24 cellular contexts compared by ENCODE assay signal in genomic region chr16:84874553-84874952, GRCh38. TPM values are rescaled to one million over a fixed set of nuclear protein-coding genes. Genes with fewer than 3 reads are reported as not detected.
DNase-seq lines count a peak whose midpoint lies in the region; ATAC-seq and TF ChIP-seq lines count a peak whose summit lies in the region.
"Had no signal": no experiment of that assay in that cellular context is flagged by ENCODE, and none has a peak within 500 bp of the region (broad histone marks: within the 10 kb centered on the region; RNA-seq: fewer than 3 reads in every experiment).

No MANE protein-coding gene starts in this region.

- H3K27ac ChIP-seq in SK-N-SH (ENCODE audit: low read depth in 2 of 2, low read length in 1 of 2) (peak overlapping the region in 1 of 2 experiments; percentile 51; a peak in 2 of 4 replicates), neural progenitor cell (no peak overlapping the region), left lung (no peak overlapping the region)
- H3K27ac ChIP-seq: 22Rv1, C4-2B, SJCRH30 had no signal

- H3K9ac ChIP-seq in SK-N-SH (no peak overlapping the region), neural progenitor cell (no peak overlapping the region)

- H3K9me3 Mint-ChIP-seq in neural progenitor cell, result peaks cover 2% of the 10 kb centered on the region
- H3K9me3 Mint-ChIP-seq: CD8-positive, alpha-beta memory T cell; H9 had no signal

- no peak for TF ChIP-seq RAD21 in SK-N-SH (IDR thresholded peaks at IDR 0.05; ENCODE audit: low read length)

- H3K4me1 Mint-ChIP-seq in neural progenitor cell, result peaks cover 5% of the 10 kb centered on the region
- H3K4me1 Mint-ChIP-seq: CD8-positive, alpha-beta memory T cell had no signal

- no peaks in the 10 kb centered on the region for H3K27me3 ChIP-seq in SK-N-SH (ENCODE audit: insufficient read depth)
- no peaks in the 10 kb centered on the region for H3K27me3 ChIP-seq in neural progenitor cell
- H3K27me3 ChIP-seq in left lung, result no peaks in the 10 kb centered on the region
- H3K27me3 ChIP-seq: Peyer's patch, SJCRH30 had no signal

- no peak for TF ChIP-seq EP300 in SK-N-SH (IDR thresholded peaks at IDR 0.05; ENCODE audit: borderline replicate concordance in 1 of 2, low read depth in 1 of 2, low read length in 1 of 2)

- H3K4me2 ChIP-seq in SK-N-SH (peak overlapping the region; percentile 53), neural progenitor cell (no peak overlapping the region)

- H3K36me3 ChIP-seq in SK-N-SH (replicated peaks in 1 of 2; ENCODE audit: control insufficient read depth in 1 of 2, insufficient read depth in 2 of 2, low read length in 1 of 2), result no peaks in the 10 kb centered on the region
- H3K36me3 ChIP-seq in neural progenitor cell, result no peaks in the 10 kb centered on the region
- H3K36me3 ChIP-seq in left lung, result peaks cover 0 to 47% of the 10 kb centered on the region in 2 donors
- H3K36me3 ChIP-seq: SJCRH30 had no signal

- H3K27ac Mint-ChIP-seq in neural progenitor cell, result peak overlapping the region; percentile 22
- H3K27ac Mint-ChIP-seq: CD8-positive, alpha-beta memory T cell; H9 had no signal

- no peak overlapping the region for H3K4me3 Mint-ChIP-seq in neural progenitor cell
- H3K4me3 Mint-ChIP-seq: CD8-positive, alpha-beta memory T cell; H9 had no signal

- H3F3A ChIP-seq in SK-N-SH (replicated peaks; ENCODE audit: insufficient read depth) (peaks cover 6% of the 10 kb centered on the region), neural progenitor cell (ENCODE audit: low read depth) (peaks cover 3% of the 10 kb centered on the region)

- H3K36me3 Mint-ChIP-seq in neural progenitor cell, result peaks cover 2% of the 10 kb centered on the region
- H3K36me3 Mint-ChIP-seq: CD8-positive, alpha-beta memory T cell had no signal

- H3K9me3 ChIP-seq in SK-N-SH (no peaks in the 10 kb centered on the region), neural progenitor cell (ENCODE audit: low read depth) (no peaks in the 10 kb centered on the region), left lung (no peaks in the 10 kb centered on the region)
- H3K9me3 ChIP-seq: Peyer's patch, SJCRH30 had no signal

- CTCF ChIA-PET in SK-N-SH (lab: Yijun Ruan, JAX), result interaction anchor here (0.9 to 2.6 kb wide), 4 partner anchors 10 to 77 kb away, joined by 3 to 7 read pairs (median 4); no protein-coding TSS in a partner anchor

- TF ChIP-seq CTCF in SK-N-SH (IDR thresholded peaks at IDR 0.05) (no peak), neural progenitor cell (IDR thresholded peaks at IDR 0.05) (no peak), left lung (IDR thresholded peaks at IDR 0.05) (no peak)

- H3K9me2 ChIP-seq in SK-N-SH, result no peaks in the 10 kb centered on the region

- H4K20me1 ChIP-seq in SK-N-SH (ENCODE audit: insufficient read depth) (no peaks in the 10 kb centered on the region), neural progenitor cell (ENCODE audit: low read depth) (no peaks in the 10 kb centered on the region)

- no peak overlapping the region for H2AFZ ChIP-seq in SK-N-SH (ENCODE audit: low read depth)
- no peak overlapping the region for H2AFZ ChIP-seq in neural progenitor cell (replicated peaks)

- H3K27me3 Mint-ChIP-seq in neural progenitor cell (ENCODE audit: insufficient read depth, low read depth), result peaks cover 7% of the 10 kb centered on the region

- H3K4me3 ChIP-seq in SK-N-SH (ENCODE audit: low read depth in 2 of 2, low read length in 1 of 2) (no peak overlapping the region), neural progenitor cell (no peak overlapping the region), left lung (no peak overlapping the region)
- H3K4me3 ChIP-seq: Peyer's patch, SJCRH30 had no signal

- POLR2A ChIA-PET in SK-N-SH (lab: Yijun Ruan, JAX), result no interaction called here

- no peak for ATAC-seq in left ventricle myocardium superior
- ATAC-seq in left lung, result no peak

- DNase-seq in 8988T (peak; percentile 1), SK-N-SH (no peak), dedifferentiated amniotic fluid mesenchymal stem cell (ENCODE audit: extremely low spot score) (peak; percentile 58), neural progenitor cell (ENCODE audit: low spot score) (no peak), left ventricle myocardium superior (no peak), left lung (no peak), retina (no peak), DMS 273 treated with DMSO at 0.1 percent for 48 hours (lab: John Stamatoyannopoulos, UW) (no peak)
- DNase-seq: AML-193; Calu3; CD8-positive, alpha-beta memory T cell; GF-D8; H9; MV-4-11; NCI-H1105 treated with DMSO at 0.1 percent for 48 hours; NCI-H2029 treated with DMSO at 0.1 percent for 48 hours; NCI-H345; NCI-H524; NCI-H82; Peyer's patch; SJCRH30 had no signal

- peaks cover 0 to 11% of the 10 kb centered on the region in 2 experiments; a peak in 2 of 4 replicates for H3K4me1 ChIP-seq in SK-N-SH (ENCODE audit: control insufficient read depth in 1 of 2, insufficient read depth in 2 of 2, low read depth in 1 of 2, low read length in 1 of 2)
- H3K4me1 ChIP-seq in neural progenitor cell, result no peaks in the 10 kb centered on the region
- H3K4me1 ChIP-seq in left lung, result no peaks in the 10 kb centered on the region
- H3K4me1 ChIP-seq: Peyer's patch had no signal

- intact Hi-C loops in left ventricle myocardium superior (cut with micrococcal nuclease), result no loop called here
- intact Hi-C loops in left lung (cut with DNase I), result no loop called here

- 64% methylated on average over 5 of the region's 5 CpGs for WGBS in SK-N-SH (ENCODE audit: low lambda C conversion rate)

- H3K79me2 ChIP-seq in SK-N-SH (ENCODE audit: insufficient read depth) (no peaks in the 10 kb centered on the region), neural progenitor cell (ENCODE audit: low read depth) (no peaks in the 10 kb centered on the region)

TF ChIP-seq in SK-N-SH, 30 proteins besides CTCF, POLR2A, EP300 and RAD21:
- 0 out of 2 replicates have a peak, but pooled peaks have one; percentile 16 for TF ChIP-seq RXRA (IDR thresholded peaks at IDR 0.05; ENCODE audit: borderline replicate concordance, low read depth)
- TF ChIP-seq TEAD4 (IDR thresholded peaks at IDR 0.05; ENCODE audit: borderline replicate concordance, insufficient read depth), result 0 out of 2 replicates have a peak, but pooled peaks have one; percentile 38
- TF ChIP-seq FOSL2 (IDR thresholded peaks at IDR 0.05; ENCODE audit: borderline replicate concordance, low read depth), result peak; percentile 27; the same call in 1 of the 2 replicates
- no peak for TF ChIP-seq MEF2A (IDR thresholded peaks at IDR 0.05; ENCODE audit: borderline replicate concordance, low read depth)
- no peak for TF ChIP-seq YY1 (IDR thresholded peaks at IDR 0.05; ENCODE audit: low read depth)
- peak; percentile 22; the same call in 1 of the 2 replicates for TF ChIP-seq JUND (IDR thresholded peaks at IDR 0.05)
- peak; percentile 36; the same call in 1 of the 2 replicates for TF ChIP-seq TCF12 (IDR thresholded peaks at IDR 0.05)
TF ChIP-seq in SK-N-SH: peak in this region for 5.

RNA-seq across cellular contexts. Expression of gene CRISPLD2, which starts 54.8 kb away (rescaled TPM):
- 5.3 and 6.3 TPM in 2 replicates for polyA plus RNA-seq in SK-N-SH (2012; rRNA removed)
- polyA plus RNA-seq in SK-N-SH (2012; cell fraction: cytosol; rRNA removed), result 3.3 and 3.8 TPM in 2 replicates
- polyA plus RNA-seq in SK-N-SH (2012; cell fraction: nucleus; rRNA removed), result 4.4 and 4.5 TPM in 2 replicates
- total RNA-seq in neural progenitor cell (ENCODE audit: low replicate concordance), result 0.11 and 0.50 TPM in 2 replicates
- total RNA-seq in left ventricle myocardium superior, result 29.1 TPM
- 100 to 1,000 TPM in 1 of 2 donors, 10 to 100 TPM in 1; 86.6 to 106 TPM for total RNA-seq in left lung
- total RNA-seq: HT1080 had no signal

Comparison
In these comparisons a context has a peak if more than half of its experiments do, and no peak if none do; other contexts are left out.
1. DNase-seq: peak in 8988T (single experiment) and dedifferentiated amniotic fluid mesenchymal stem cell (single experiment); none in SK-N-SH (single experiment), neural progenitor cell (single experiment), left ventricle myocardium superior (single experiment), left lung (0 of 2), retina (single experiment) and DMS 273 treated with DMSO at 0.1 percent for 48 hours (single experiment).
2. RNA of gene CRISPLD2, which starts 54.8 kb away (total RNA-seq): 86.6 to 106 TPM in left lung and 29.1 TPM in left ventricle myocardium superior (single experiment); 0.11 to 0.50 TPM in neural progenitor cell; every median in the first group is over 10 times any median in the second.